In genomic region chr1:151944110-151944858, GRCh38 we compare ENCODE assay signal across 1 cellular context.
TF ChIP-seq lines count a peak whose summit lies in the region.

No MANE protein-coding gene starts in this region.

TF ChIP-seq in IMR-90, 13 proteins besides CTCF, POLR2A, EP300 and RAD21 (continued from another document):
- TF ChIP-seq ELK1 (IDR thresholded peaks at IDR 0.05; ENCODE audit: borderline replicate concordance, low read depth, low read length) (no peak), RCOR1 (IDR thresholded peaks at IDR 0.05; ENCODE audit: insufficient replicate concordance, low read length) (no peak), CEBPB (IDR thresholded peaks at IDR 0.05; ENCODE audit: low read depth, low read length) (no peak), NFE2L2 (IDR thresholded peaks at IDR 0.05; ENCODE audit: low read depth, low read length) (no peak)
